ENCODE assay signal across 13 cellular contexts in the genomic region with DNA sequence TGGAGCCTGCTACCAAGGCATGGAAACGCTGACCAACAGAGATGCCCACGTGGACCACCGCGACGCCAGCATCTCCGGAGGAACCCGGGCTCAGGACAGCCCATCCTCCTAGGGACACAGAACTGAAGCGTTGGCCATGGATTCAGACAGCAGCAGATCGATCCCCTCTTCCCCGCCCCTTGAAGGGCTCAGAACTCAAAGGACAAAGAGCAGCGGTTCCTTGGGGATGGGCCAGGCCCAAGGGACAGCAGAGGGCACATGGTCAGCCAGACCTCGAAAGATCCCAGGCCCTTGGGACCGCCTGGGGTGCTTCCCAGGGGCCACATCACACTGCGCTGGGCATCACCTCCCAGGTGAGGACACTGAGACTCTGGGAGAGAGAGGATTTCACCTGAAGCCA.
"Had no signal": no experiment of that assay in that cellular context is flagged by ENCODE, and none has a peak within 500 bp of the region (broad histone marks: within the 10 kb centered on the region; RNA-seq: fewer than 3 reads in every experiment).

No MANE protein-coding gene starts in this region.

- H3K27me3 Mint-ChIP-seq: activated CD4-positive, alpha-beta T cell treated with anti-CD3 and anti-CD28 coated beads, Interleukin-2, amount 10 ng/mL, durations not matched to agents 24 days and 14 days; activated T-helper 17 cell treated with anti-CD3 and anti-CD28 coated beads, Interleukin-2, amount 50 U/mL, for 72 hours; natural killer cell treated with Interleukin-12 subunit alpha and Interleukin-12 subunit beta and Interleukin-15 and Interleukin-18, amount 100 ng/mL, for 72 hours; stimulated activated naive CD8-positive, alpha-beta T cell treated with anti-CD3 and anti-CD28 coated beads, Interleukin-15, amount 100 ng/mL, for 72 hours had no signal

- H3K27me3 ChIP-seq: body of pancreas, pancreas, testis had no signal

- H3K4me1 ChIP-seq: pancreas had no signal

- DNase-seq: activated CD4-positive, alpha-beta T cell treated with anti-CD3 and anti-CD28 coated beads, Interleukin-2, amount 10 ng/mL, durations not matched to agents 24 days and 14 days; activated naive CD4-positive, alpha-beta T cell treated with anti-CD3 and anti-CD28 coated beads, Interleukin-2, amount 50 U/mL, for 16 hours; activated T-cell treated with anti-CD3 and anti-CD28 coated beads for 4 hours; body of pancreas; immature natural killer cell; left colon; mammary epithelial cell; stimulated activated CD4-positive, alpha-beta T cell treated with anti-CD3 and anti-CD28 coated beads, Interleukin-4, amount 100 ng/mL, for 4 hours; stimulated activated naive CD8-positive, alpha-beta T cell treated with anti-CD3 and anti-CD28 coated beads, Interleukin-15, amount 100 ng/mL, for 72 hours; testis had no signal

- H3K27ac Mint-ChIP-seq: activated CD4-positive, alpha-beta T cell treated with anti-CD3 and anti-CD28 coated beads, Interleukin-2, amount 10 ng/mL, durations not matched to agents 24 days and 14 days; activated T-helper 17 cell treated with anti-CD3 and anti-CD28 coated beads, Interleukin-2, amount 50 U/mL, for 72 hours; immature natural killer cell; natural killer cell treated with Interleukin-12 subunit alpha and Interleukin-12 subunit beta and Interleukin-15 and Interleukin-18, amount 100 ng/mL, for 72 hours had no signal

- FAIRE-seq: pancreas had no signal

- H3K9me3 Mint-ChIP-seq: activated CD4-positive, alpha-beta T cell treated with anti-CD3 and anti-CD28 coated beads, Interleukin-2, amount 10 ng/mL, durations not matched to agents 24 days and 14 days; activated T-helper 17 cell treated with anti-CD3 and anti-CD28 coated beads, Interleukin-2, amount 50 U/mL, for 72 hours; immature natural killer cell; natural killer cell treated with Interleukin-12 subunit alpha and Interleukin-12 subunit beta and Interleukin-15 and Interleukin-18, amount 100 ng/mL, for 72 hours; stimulated activated naive CD8-positive, alpha-beta T cell treated with anti-CD3 and anti-CD28 coated beads, Interleukin-15, amount 100 ng/mL, for 72 hours had no signal

- H3K36me3 ChIP-seq: pancreas had no signal

- H3K36me3 Mint-ChIP-seq: immature natural killer cell; natural killer cell treated with Interleukin-12 subunit alpha and Interleukin-12 subunit beta and Interleukin-15 and Interleukin-18, amount 100 ng/mL, for 72 hours had no signal

- H3K4me3 ChIP-seq: body of pancreas, pancreas, testis had no signal

- H3K9me3 ChIP-seq: body of pancreas, pancreas, testis had no signal

- H3K4me3 Mint-ChIP-seq: activated CD4-positive, alpha-beta T cell treated with anti-CD3 and anti-CD28 coated beads, Interleukin-2, amount 10 ng/mL, durations not matched to agents 24 days and 14 days; activated T-helper 17 cell treated with anti-CD3 and anti-CD28 coated beads, Interleukin-2, amount 50 U/mL, for 72 hours; immature natural killer cell; natural killer cell treated with Interleukin-12 subunit alpha and Interleukin-12 subunit beta and Interleukin-15 and Interleukin-18, amount 100 ng/mL, for 72 hours; stimulated activated naive CD8-positive, alpha-beta T cell treated with anti-CD3 and anti-CD28 coated beads, Interleukin-15, amount 100 ng/mL, for 72 hours had no signal

- H3K27ac ChIP-seq: body of pancreas, pancreas, testis had no signal

- H3K4me1 Mint-ChIP-seq: immature natural killer cell had no signal

- ATAC-seq: activated T-helper 17 cell treated with anti-CD3 and anti-CD28 coated beads, Interleukin-2, amount 50 U/mL, for 72 hours; body of pancreas; natural killer cell treated with Interleukin-12 subunit alpha and Interleukin-12 subunit beta and Interleukin-15 and Interleukin-18, amount 100 ng/mL, for 72 hours; stimulated activated naive CD8-positive, alpha-beta T cell treated with anti-CD3 and anti-CD28 coated beads, Interleukin-15, amount 100 ng/mL, for 72 hours had no signal
